ENCODE assay signal across 8 cellular contexts in genomic region chr3:195896361-195897080, GRCh38. TPM values are rescaled to one million over a fixed set of nuclear protein-coding genes. Genes with fewer than 3 reads are reported as not detected.
DNase-seq lines count a peak whose midpoint lies in the region; ATAC-seq and TF ChIP-seq lines count a peak whose summit lies in the region.

No MANE protein-coding gene starts in this region.

- intact Hi-C loops in lower lobe of right lung (cut with DNase I): no loop called here

- H3K4me1 ChIP-seq in BE2C (peaks cover 25% of the 10 kb centered on the region), Peyer's patch (peaks cover 10 to 42% (median 26%) of the 10 kb centered on the region in 4 donors), lower lobe of right lung (peaks cover 72% of the 10 kb centered on the region), suprapubic skin (peaks cover 91% of the 10 kb centered on the region)

- ATAC-seq in GM21717 (IDR thresholded peaks at IDR 0.05; ENCODE audit: unreplicated experiment) (peak; percentile 10), lower lobe of right lung (peak in 1 of 2 donors; percentile 3), HG02642 (IDR thresholded peaks at IDR 0.05; ENCODE audit: poor library complexity, unreplicated experiment) (no peak)

- H3K9me3 ChIP-seq in BE2C (no peaks in the 10 kb centered on the region), Peyer's patch (no peaks in the 10 kb centered on the region), lower lobe of right lung (no peaks in the 10 kb centered on the region), suprapubic skin (no peaks in the 10 kb centered on the region)

- H3K4me3 ChIP-seq in BE2C (ENCODE audit: low read depth, low read length): peak overlapping the region; percentile 74
- H3K4me3 ChIP-seq in Peyer's patch: peak overlapping the region; percentile 29 to 84 (median 64)
- H3K4me3 ChIP-seq in coronary artery: peak overlapping the region; percentile 83
- peak overlapping the region; percentile 65 for H3K4me3 ChIP-seq in lower lobe of right lung
- peak overlapping the region; percentile 75 for H3K4me3 ChIP-seq in suprapubic skin

- no peak for TF ChIP-seq POLR2A in Peyer's patch (IDR thresholded peaks at IDR 0.05)
- no peak for TF ChIP-seq POLR2A in suprapubic skin (IDR thresholded peaks at IDR 0.05)

- DNase-seq in BE2C: peak; percentile 49
- DNase-seq in Peyer's patch: no peak
- DNase-seq in coronary artery (ENCODE audit: low spot score): no peak
- no peak for DNase-seq in lower lobe of right lung
- DNase-seq in suprapubic skin (ENCODE audit: low spot score in 2 of 2): no peak
- no peak for DNase-seq in SIG-M5 (lab: John Stamatoyannopoulos, UW)

- H3K27me3 ChIP-seq in BE2C: no peaks in the 10 kb centered on the region
- H3K27me3 ChIP-seq in Peyer's patch: no peaks in the 10 kb centered on the region
- H3K27me3 ChIP-seq in lower lobe of right lung (ENCODE audit: low read depth): no peaks in the 10 kb centered on the region
- H3K27me3 ChIP-seq in suprapubic skin: no peaks in the 10 kb centered on the region

- TF ChIP-seq CTCF in BE2C (IDR thresholded peaks at IDR 0.05; ENCODE audit: low read depth, low read length) (no peak), Peyer's patch (IDR thresholded peaks at IDR 0.05) (no peak), coronary artery (IDR thresholded peaks at IDR 0.05) (no peak), lower lobe of right lung (IDR thresholded peaks at IDR 0.05) (no peak), suprapubic skin (IDR thresholded peaks at IDR 0.05) (no peak)

- H3K36me3 ChIP-seq in BE2C (no peaks in the 10 kb centered on the region), Peyer's patch (no peaks in the 10 kb centered on the region), lower lobe of right lung (no peaks in the 10 kb centered on the region), suprapubic skin (peaks cover 6% of the 10 kb centered on the region)

- WGBS in suprapubic skin: 23% methylated on average over 12 of the region's 16 CpGs

- TF ChIP-seq EP300 in suprapubic skin (IDR thresholded peaks at IDR 0.05): no peak

- H3K27ac ChIP-seq in Peyer's patch (peak overlapping the region; percentile 62 to 98 (median 78)), coronary artery (peak overlapping the region; percentile 80 to 94), lower lobe of right lung (peak overlapping the region; percentile 82), suprapubic skin (peak overlapping the region; percentile 73)

RNA-seq across cellular contexts. Expression of gene TNK2, which starts 11.8 kb away (rescaled TPM):
- 162 TPM for polyA plus RNA-seq in BE2C (2012; ENCODE audit: insufficient read depth, insufficient read length, low read depth)
- 100 to 1,000 TPM in 1 of 4 donors, 10 to 100 TPM in 3; 18.6 to 149 (median 24.6) TPM for total RNA-seq in Peyer's patch
- total RNA-seq in lower lobe of right lung: 56.7 TPM
- 100 to 1,000 TPM in 1 of 4 donors, 10 to 100 TPM in 3; 52.4 to 101 (median 70.0) TPM for total RNA-seq in suprapubic skin
